In the genomic region with DNA sequence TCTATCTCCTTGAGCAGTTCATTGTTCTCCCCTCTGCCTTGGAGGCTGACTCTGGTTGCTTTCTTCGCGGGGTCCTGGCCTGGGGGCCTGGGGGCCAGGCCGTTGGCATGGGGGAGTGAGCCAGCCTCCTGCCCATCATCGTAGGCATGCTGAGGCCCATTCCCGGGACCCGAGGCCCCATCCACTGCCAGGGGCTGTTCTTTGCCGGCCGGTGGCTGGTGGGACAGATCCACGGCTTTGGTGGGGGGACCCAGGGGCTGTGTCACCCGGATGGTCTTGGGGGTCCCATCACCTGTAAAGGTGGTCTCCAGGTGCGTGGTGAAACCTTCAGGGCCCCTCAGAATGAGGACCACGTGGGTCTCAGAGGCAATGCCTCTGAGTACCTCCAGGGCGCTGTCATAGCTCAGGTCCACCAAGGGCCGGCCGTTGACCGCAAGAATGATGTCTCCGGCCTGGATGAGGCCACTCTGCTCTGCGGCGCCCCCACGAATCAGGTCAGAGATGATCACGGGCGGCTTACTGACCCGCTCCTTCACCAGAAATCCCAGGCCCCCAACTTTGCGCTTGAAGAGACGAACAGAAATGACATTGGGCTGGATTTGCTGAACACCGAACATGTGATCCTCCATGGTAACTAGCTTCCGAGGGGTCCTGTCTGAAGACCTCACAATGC, we compare ENCODE assay signal across 1 cellular context.
TF ChIP-seq lines count a peak whose summit lies in the region.

No MANE protein-coding gene starts in this region.

TF ChIP-seq in HCT116, 20 proteins besides CTCF, POLR2A, EP300 and RAD21:
- TF ChIP-seq EZH2 (IDR thresholded peaks at IDR 0.05) (no peak), SRF (IDR thresholded peaks at IDR 0.05; ENCODE audit: low read depth) (no peak), JUND (IDR thresholded peaks at IDR 0.05) (no peak), TCF7L2 (IDR thresholded peaks at IDR 0.05; ENCODE audit: borderline replicate concordance, extremely low read depth, insufficient read depth, insufficient read length) (no peak), SIN3A (IDR thresholded peaks at IDR 0.05; ENCODE audit: low read depth) (no peak)
